9 cellular contexts compared by ENCODE assay signal in genomic region chr2:238784671-238785527, GRCh38.
DNase-seq lines count a peak whose midpoint lies in the region; ATAC-seq and TF ChIP-seq lines count a peak whose summit lies in the region.
"Had no signal": no experiment of that assay in that cellular context is flagged by ENCODE, and none has a peak within 500 bp of the region (broad histone marks: within the 10 kb centered on the region; RNA-seq: fewer than 3 reads in every experiment).

No MANE protein-coding gene starts in this region.

- no peak overlapping the region for H3K14ac ChIP-seq in trophoblast cell (ENCODE audit: low read length)

- H3K4me1 ChIP-seq in gastroesophageal sphincter (peaks cover 0 to 17% (median 0%) of the 10 kb centered on the region in 3 donors), trophoblast cell (ENCODE audit: control insufficient read depth in 1 of 2, insufficient read depth in 2 of 2, low read length in 2 of 2) (no peaks in the 10 kb centered on the region), tibial artery (peaks cover 0 to 11% (median 0%) of the 10 kb centered on the region in 4 donors)
- H3K4me1 ChIP-seq: SJSA1 had no signal

- H3K4me3 ChIP-seq in gastroesophageal sphincter (no peak overlapping the region), trophoblast cell (ENCODE audit: low read depth, low read length) (no peak overlapping the region), tibial artery (no peak overlapping the region)
- H3K4me3 ChIP-seq: SJSA1 had no signal

- no peak overlapping the region for H3K9ac ChIP-seq in trophoblast cell (ENCODE audit: low read length)

- intact Hi-C loops in tibial artery (cut with DNase I; ENCODE audit: low total_unique reads): loop anchor here (2.0 to 10.0 kb wide), 2 partner anchors 64 to 410 kb away; no protein-coding TSS in a partner anchor

- H3K79me1 ChIP-seq in trophoblast cell (ENCODE audit: low read length): no peaks in the 10 kb centered on the region

- no peak overlapping the region for H4K8ac ChIP-seq in trophoblast cell (ENCODE audit: low read depth, low read length)

- no peak overlapping the region for H3K4ac ChIP-seq in trophoblast cell (ENCODE audit: low read depth, low read length)

- no peak overlapping the region for H4K12ac ChIP-seq in trophoblast cell (ENCODE audit: low read depth, low read length)

- no peak for TF ChIP-seq POLR2A in gastroesophageal sphincter (IDR thresholded peaks at IDR 0.05)

- H2AK5ac ChIP-seq in trophoblast cell (ENCODE audit: low read length): no peak overlapping the region

- ATAC-seq in gastroesophageal sphincter (peak; percentile 87), GM19023 (IDR thresholded peaks at IDR 0.05; ENCODE audit: unreplicated experiment) (no peak)

- H3K27ac ChIP-seq in gastroesophageal sphincter (peak overlapping the region in 3 of 4 donors; percentile 56 to 66 (median 58)), trophoblast cell (ENCODE audit: low read depth, low read length) (no peak overlapping the region), tibial artery (no peak overlapping the region)
- H3K27ac ChIP-seq: SJSA1 had no signal

- H2AFZ ChIP-seq in trophoblast cell (ENCODE audit: insufficient read depth, low read length, poor library complexity): no peak overlapping the region

- no peak overlapping the region for H2BK120ac ChIP-seq in trophoblast cell (ENCODE audit: insufficient read depth, low read length, poor library complexity)

- no peak overlapping the region for H2BK5ac ChIP-seq in trophoblast cell (ENCODE audit: low read depth, low read length, poor library complexity)

- 15 to 48% methylated on average over 7 to 16 of the region's 17 CpGs for WGBS in gastroesophageal sphincter (ENCODE audit: low coverage in 1 of 2), 2 donors
- WGBS in trophoblast cell (ENCODE audit: extremely low coverage, insufficient coverage, insufficient read length): no CpG with 5 or more reads among the region's 17 CpGs

- H3K18ac ChIP-seq in trophoblast cell (ENCODE audit: low read length): no peak overlapping the region

- DNase-seq in COLO668 (lab: John Stamatoyannopoulos, UW; ENCODE audit: unreplicated experiment) (peak; percentile 47), HUDEP-2 (lab: John Stamatoyannopoulos, UW; ENCODE audit: unreplicated experiment in 76 of 76) (peak in 39 of 76 experiments; percentile 1 to 55 (median 15)), RKO (ENCODE audit: low spot score) (peak; percentile 64), trophoblast cell (peak; percentile 60 to 79), tibial artery (peak; percentile 67 to 82)
- DNase-seq in activated T-helper 9 cell treated with anti-CD3 and anti-CD28 coated beads, Interleukin-2, amount 50 U/mL, for 16 hours (ENCODE audit: low read depth): peak; percentile 29

- no peak overlapping the region for H2BK12ac ChIP-seq in trophoblast cell (ENCODE audit: low read length)

- H3K79me2 ChIP-seq in trophoblast cell (ENCODE audit: control insufficient read depth, insufficient read depth, low read length, poor library complexity): no peaks in the 10 kb centered on the region

- H3K27me3 ChIP-seq in gastroesophageal sphincter (no peaks in the 10 kb centered on the region), trophoblast cell (ENCODE audit: insufficient read depth, low read length) (no peaks in the 10 kb centered on the region), tibial artery (no peaks in the 10 kb centered on the region)
- H3K27me3 ChIP-seq: SJSA1 had no signal

- no peak for TF ChIP-seq EP300 in gastroesophageal sphincter (IDR thresholded peaks at IDR 0.05)

- no peak overlapping the region for H3K4me2 ChIP-seq in trophoblast cell (ENCODE audit: low read length)

- TF ChIP-seq CTCF in gastroesophageal sphincter (IDR thresholded peaks at IDR 0.05) (peak; percentile 88 to 93 (median 90)), tibial artery (IDR thresholded peaks at IDR 0.05) (peak; percentile 80 to 92)

- no peak overlapping the region for H3K23ac ChIP-seq in trophoblast cell (ENCODE audit: low read length)

- no peak overlapping the region for H4K91ac ChIP-seq in trophoblast cell (ENCODE audit: low read depth, low read length)

- no peaks in the 10 kb centered on the region for H3K9me3 ChIP-seq in gastroesophageal sphincter
- H3K9me3 ChIP-seq in trophoblast cell (ENCODE audit: insufficient read depth, low read depth, low read length): no peaks in the 10 kb centered on the region
- H3K9me3 ChIP-seq in tibial artery: no peaks in the 10 kb centered on the region
- H3K9me3 ChIP-seq: SJSA1 had no signal

- H3K36me3 ChIP-seq in gastroesophageal sphincter (no peaks in the 10 kb centered on the region), trophoblast cell (ENCODE audit: control insufficient read depth in 1 of 2, insufficient read depth in 2 of 2, low read length in 2 of 2) (no peaks in the 10 kb centered on the region), tibial artery (no peaks in the 10 kb centered on the region)
- H3K36me3 ChIP-seq: SJSA1 had no signal

Comparison
In these comparisons a context has a peak if more than half of its experiments do, and no peak if none do; other contexts are left out.
1. DNase-seq: peak in every context shown above with its lines; median percentile 74 in tibial artery; 70 in trophoblast cell; 64 in RKO; 47 in COLO668; 29 in activated T-helper 9 cell treated with anti-CD3 and anti-CD28 coated beads, Interleukin-2, amount 50 U/mL, for 16 hours; 15 in HUDEP-2.
2. H3K27ac ChIP-seq: peak in gastroesophageal sphincter (3 of 4); none in trophoblast cell (single experiment) and tibial artery (0 of 2).